25 cellular contexts compared by ENCODE assay signal in genomic region chr2:120770176-120770575, GRCh38. TPM values are rescaled to one million over a fixed set of nuclear protein-coding genes. Genes with fewer than 3 reads are reported as not detected.
A peak's percentile ranks its signal among the peaks of the same experiment; 100 is the strongest.
DNase-seq lines count a peak whose midpoint lies in the region; ATAC-seq and TF ChIP-seq lines count a peak whose summit lies in the region.
"Had no signal": no experiment of that assay in that cellular context is flagged by ENCODE, and none has a peak within 500 bp of the region (broad histone marks: within the 10 kb centered on the region; RNA-seq: fewer than 3 reads in every experiment).

No MANE protein-coding gene starts in this region.

- H3K36me3 ChIP-seq in right atrium auricular region, result no peaks in the 10 kb centered on the region
- no peaks in the 10 kb centered on the region for H3K36me3 ChIP-seq in aorta (ENCODE audit: control insufficient read depth in 1 of 2, insufficient read depth in 2 of 2, low read length in 1 of 2)
- no peaks in the 10 kb centered on the region for H3K36me3 ChIP-seq in HAP-1 (replicated peaks)
- H3K36me3 ChIP-seq: tibial nerve had no signal

- intact Hi-C loops in Right ventricle myocardium superior (cut with DNase I), result no loop called here
- intact Hi-C loops in left cardiac atrium (cut with DNase I), result no loop called here
- intact Hi-C loops in aorta (cut with DNase I), result no loop called here

- peak overlapping the region; percentile 50 for H3K27ac Mint-ChIP-seq in neural crest cell (ENCODE audit: unreplicated experiment)
- H3K27ac Mint-ChIP-seq: activated CD4-positive, alpha-beta T cell treated with anti-CD3 and anti-CD28 coated beads for 36 hours; activated CD8-positive, alpha-beta T cell treated with anti-CD3 and anti-CD28 coated beads, Interleukin-2, amount 10 ng/mL, durations not matched to agents 7 days and 5 days; activated naive CD8-positive, alpha-beta T cell treated with anti-CD3 and anti-CD28 coated beads, Interleukin-2, amount 50 U/mL, for 24 hours had no signal

- no peaks in the 10 kb centered on the region for H3K9me3 ChIP-seq in right atrium auricular region
- H3K9me3 ChIP-seq in aorta (ENCODE audit: control insufficient read depth, low read length), result no peaks in the 10 kb centered on the region
- H3K9me3 ChIP-seq in HAP-1, result no peaks in the 10 kb centered on the region
- H3K9me3 ChIP-seq: tibial nerve had no signal

- 95 to 97% methylated on average over 4 of the region's 4 CpGs for WGBS in aorta, 2 donors

- no peak overlapping the region for H3K4me3 ChIP-seq in right atrium auricular region
- no peak overlapping the region for H3K4me3 ChIP-seq in aorta (ENCODE audit: low read length in 2 of 2)
- no peak overlapping the region for H3K4me3 ChIP-seq in HAP-1
- H3K4me3 ChIP-seq: lung, SK-N-MC, tibial nerve had no signal

- H3K36me3 Mint-ChIP-seq in neural crest cell (ENCODE audit: low read depth), result no peaks in the 10 kb centered on the region

- peak; percentile 8 for DNase-seq in Right ventricle myocardium superior
- no peak for DNase-seq in right atrium auricular region (ENCODE audit: low spot score)
- DNase-seq in left cardiac atrium, result peak; percentile 16
- no peak for DNase-seq in neural crest cell (ENCODE audit: low read depth, low spot score)
- peak; percentile 29 to 54 for DNase-seq in aorta
- DNase-seq in HAP-1 (ENCODE audit: low spot score in 2 of 2), result no peak
- DNase-seq in NCI-H345 (lab: John Stamatoyannopoulos, UW), result no peak
- DNase-seq in NCI-H1694 (lab: John Stamatoyannopoulos, UW), result no peak
- DNase-seq: activated CD4-positive, alpha-beta T cell treated with anti-CD3 and anti-CD28 coated beads for 36 hours; activated CD8-positive, alpha-beta T cell treated with anti-CD3 and anti-CD28 coated beads, Interleukin-2, amount 10 ng/mL, durations not matched to agents 7 days and 5 days; activated gamma-delta T cell; activated naive CD8-positive, alpha-beta T cell treated with anti-CD3 and anti-CD28 coated beads, Interleukin-2, amount 50 U/mL, for 24 hours; DMS153; HCEC 1CT; NCI-H1417 treated with DMSO at 0.1 percent for 48 hours; NCI-H2081 treated with DMSO at 0.1 percent for 48 hours; NCI-H446; NCI-H82; RPMI8226; small intestine; stimulated activated CD4-positive, alpha-beta T cell treated with anti-CD3 and anti-CD28 coated beads, Interleukin-2, amount 100 ng/mL, for 24 hours; T-helper 2 cell had no signal

- H3K27me3 ChIP-seq in right atrium auricular region (no peaks in the 10 kb centered on the region), aorta (ENCODE audit: control insufficient read depth in 1 of 2, insufficient read depth in 2 of 2, low read length in 1 of 2) (no peaks in the 10 kb centered on the region), HAP-1 (ENCODE audit: low read depth) (no peaks in the 10 kb centered on the region)
- H3K27me3 ChIP-seq: tibial nerve had no signal

- H3K9me3 Mint-ChIP-seq in neural crest cell, result no peaks in the 10 kb centered on the region
- H3K9me3 Mint-ChIP-seq: activated naive CD8-positive, alpha-beta T cell treated with anti-CD3 and anti-CD28 coated beads, Interleukin-2, amount 50 U/mL, for 24 hours had no signal

- TF ChIP-seq CTCF in right atrium auricular region (IDR thresholded peaks at IDR 0.05), result no peak
- TF ChIP-seq CTCF in neural crest cell (conservative IDR thresholded peaks at IDR 0.05), result no peak

- no peak overlapping the region for H3K27ac ChIP-seq in right atrium auricular region
- H3K27ac ChIP-seq in aorta (ENCODE audit: low read depth in 1 of 2, low read length in 2 of 2), result no peak overlapping the region
- H3K27ac ChIP-seq: SK-N-MC had no signal

- in situ Hi-C loops in HAP-1 (cut with MboI; ENCODE audit: low sequenced_read_pairs), result no loop called here

- H3K4me1 Mint-ChIP-seq in neural crest cell, result peaks cover 58% of the 10 kb centered on the region
- H3K4me1 Mint-ChIP-seq: activated CD4-positive, alpha-beta T cell treated with anti-CD3 and anti-CD28 coated beads for 36 hours; activated naive CD8-positive, alpha-beta T cell treated with anti-CD3 and anti-CD28 coated beads, Interleukin-2, amount 50 U/mL, for 24 hours had no signal

- ATAC-seq in Right ventricle myocardium superior (ENCODE audit: poor library complexity) (no peak), left cardiac atrium (no peak), aorta (ENCODE audit: low FRiP score) (no peak)
- ATAC-seq: activated CD4-positive, alpha-beta T cell treated with anti-CD3 and anti-CD28 coated beads for 36 hours; activated CD8-positive, alpha-beta T cell treated with anti-CD3 and anti-CD28 coated beads, Interleukin-2, amount 10 ng/mL, durations not matched to agents 7 days and 5 days; activated naive CD8-positive, alpha-beta T cell treated with anti-CD3 and anti-CD28 coated beads, Interleukin-2, amount 50 U/mL, for 24 hours had no signal

- no peak overlapping the region for H3K4me3 Mint-ChIP-seq in neural crest cell
- H3K4me3 Mint-ChIP-seq: activated CD4-positive, alpha-beta T cell treated with anti-CD3 and anti-CD28 coated beads for 36 hours; activated CD8-positive, alpha-beta T cell treated with anti-CD3 and anti-CD28 coated beads, Interleukin-2, amount 10 ng/mL, durations not matched to agents 7 days and 5 days; activated naive CD8-positive, alpha-beta T cell treated with anti-CD3 and anti-CD28 coated beads, Interleukin-2, amount 50 U/mL, for 24 hours had no signal

- H3K27me3 Mint-ChIP-seq in neural crest cell (ENCODE audit: low read depth), result no peaks in the 10 kb centered on the region
- H3K27me3 Mint-ChIP-seq: activated CD4-positive, alpha-beta T cell treated with anti-CD3 and anti-CD28 coated beads for 36 hours had no signal

- H3K4me1 ChIP-seq in right atrium auricular region (peaks cover 0 to 35% of the 10 kb centered on the region in 2 donors), aorta (ENCODE audit: control insufficient read depth in 1 of 2, insufficient read depth in 2 of 2, low read length in 2 of 2) (no peaks in the 10 kb centered on the region), HAP-1 (no peaks in the 10 kb centered on the region)

RNA-seq across cellular contexts. Expression of gene GLI2, which starts 34.5 kb away (rescaled TPM):
- total RNA-seq in Right ventricle myocardium superior, result 1.3 TPM
- total RNA-seq in right atrium auricular region, result 1 to 10 TPM; 1.5 to 3.5 TPM
- total RNA-seq in left cardiac atrium, result 1 to 10 TPM; 3.8 to 3.9 TPM
- 48.8 and 49.1 TPM in 2 replicates for total RNA-seq in neural crest cell
- 10 to 100 TPM in 1 of 2 donors, 1 to 10 TPM in 1; 9.0 to 18.5 TPM for total RNA-seq in aorta
- 1 to 10 TPM in 1 of 2 donors, under 1 TPM in 1; 0.88 to 1.9 TPM for polyA plus RNA-seq in aorta
- total RNA-seq: activated CD4-positive, alpha-beta T cell treated with anti-CD3 and anti-CD28 coated beads for 36 hours had no signal

Comparison
In these comparisons a context has a peak if more than half of its experiments do, and no peak if none do; other contexts are left out.
1. DNase-seq: peak in Right ventricle myocardium superior (single experiment), left cardiac atrium (single experiment) and aorta (2 of 2); none in right atrium auricular region (single experiment), neural crest cell (single experiment), HAP-1 (0 of 2), NCI-H345 (single experiment) and NCI-H1694 (single experiment).